ENCODE assay signal across 7 cellular contexts in genomic region chr2:233336091-233336490, GRCh38. TPM values are rescaled to one million over a fixed set of nuclear protein-coding genes. Genes with fewer than 3 reads are reported as not detected.
"Had no signal": no experiment of that assay in that cellular context is flagged by ENCODE, and none has a peak within 500 bp of the region (broad histone marks: within the 10 kb centered on the region; RNA-seq: fewer than 3 reads in every experiment).

No MANE protein-coding gene starts in this region.

RNA-seq across cellular contexts. Expression of gene SAG, which starts 28.5 kb away (rescaled TPM):
- total RNA-seq: LHCN-M2, MCF 10A, NCI-H460, PC-9, Right ventricle myocardium inferior, SJCRH30, SK-MEL-5 had no signal
